17 cellular contexts compared by ENCODE assay signal in genomic region chr7:156461881-156462665, GRCh38.
"Had no signal": no experiment of that assay in that cellular context is flagged by ENCODE, and none has a peak within 500 bp of the region (broad histone marks: within the 10 kb centered on the region; RNA-seq: fewer than 3 reads in every experiment).

No MANE protein-coding gene starts in this region.

- H3K4me3 ChIP-seq: ascending aorta, coronary artery, gastrocnemius medialis, neural progenitor cell, sigmoid colon, thyroid gland had no signal

- ATAC-seq: activated T-cell treated with anti-CD3 and anti-CD28 coated beads, Interleukin-2, amount 50 U/mL, for 72 hours; gastrocnemius medialis; naive thymus-derived CD4-positive, alpha-beta T cell; stimulated activated naive B cell treated with anti-CD40 and anti-IgM and Interleukin-4, amounts not matched to agents 10 μg/mL and 1 μg/mL and 100 μg/mL, for 72 hours had no signal

- H3K4me1 ChIP-seq: ascending aorta, gastrocnemius medialis, neural progenitor cell, sigmoid colon had no signal

- H3K4me2 ChIP-seq: neural progenitor cell had no signal

- H3K36me3 ChIP-seq: ascending aorta, gastrocnemius medialis, neural progenitor cell, sigmoid colon, thyroid gland had no signal

- H3K9me3 ChIP-seq: ascending aorta, gastrocnemius medialis, sigmoid colon, thyroid gland had no signal

- H2AFZ ChIP-seq: neural progenitor cell, parathyroid adenoma had no signal

- DNase-seq: activated CD4-positive, alpha-beta T cell treated with anti-CD3 and anti-CD28 coated beads, Interleukin-2, amount 50 U/mL, for 1 hour; activated CD4-positive, CD25-positive, alpha-beta regulatory T cell treated with anti-CD3 and anti-CD28 coated beads, Interleukin-2, amount 50 U/mL, for 72 hours; activated gamma-delta T cell; activated T-cell treated with anti-CD3 and anti-CD28 coated beads, Interleukin-2, amount 50 U/mL, for 72 hours; gastrocnemius medialis; head of caudate nucleus; kidney glomerular epithelial cell; mesenchymal stem cell; naive thymus-derived CD4-positive, alpha-beta T cell; sigmoid colon; stimulated activated CD4-positive, alpha-beta T cell treated with anti-CD3 and anti-CD28 coated beads, Interleukin-4, amount 100 ng/mL, for 4 hours; stimulated activated naive B cell treated with anti-CD40 and anti-IgM and Interleukin-4, amounts not matched to agents 10 μg/mL and 1 μg/mL and 100 μg/mL, for 72 hours; thyroid gland had no signal

- H3K9ac ChIP-seq: neural progenitor cell, parathyroid adenoma had no signal

- H3K79me2 ChIP-seq: parathyroid adenoma had no signal

- H3K27ac ChIP-seq: ascending aorta, coronary artery, gastrocnemius medialis, neural progenitor cell, parathyroid adenoma, sigmoid colon, thyroid gland had no signal

- H3K27me3 ChIP-seq: ascending aorta, gastrocnemius medialis, neural progenitor cell, sigmoid colon, thyroid gland had no signal
